7 cellular contexts compared by ENCODE assay signal in the genomic region with DNA sequence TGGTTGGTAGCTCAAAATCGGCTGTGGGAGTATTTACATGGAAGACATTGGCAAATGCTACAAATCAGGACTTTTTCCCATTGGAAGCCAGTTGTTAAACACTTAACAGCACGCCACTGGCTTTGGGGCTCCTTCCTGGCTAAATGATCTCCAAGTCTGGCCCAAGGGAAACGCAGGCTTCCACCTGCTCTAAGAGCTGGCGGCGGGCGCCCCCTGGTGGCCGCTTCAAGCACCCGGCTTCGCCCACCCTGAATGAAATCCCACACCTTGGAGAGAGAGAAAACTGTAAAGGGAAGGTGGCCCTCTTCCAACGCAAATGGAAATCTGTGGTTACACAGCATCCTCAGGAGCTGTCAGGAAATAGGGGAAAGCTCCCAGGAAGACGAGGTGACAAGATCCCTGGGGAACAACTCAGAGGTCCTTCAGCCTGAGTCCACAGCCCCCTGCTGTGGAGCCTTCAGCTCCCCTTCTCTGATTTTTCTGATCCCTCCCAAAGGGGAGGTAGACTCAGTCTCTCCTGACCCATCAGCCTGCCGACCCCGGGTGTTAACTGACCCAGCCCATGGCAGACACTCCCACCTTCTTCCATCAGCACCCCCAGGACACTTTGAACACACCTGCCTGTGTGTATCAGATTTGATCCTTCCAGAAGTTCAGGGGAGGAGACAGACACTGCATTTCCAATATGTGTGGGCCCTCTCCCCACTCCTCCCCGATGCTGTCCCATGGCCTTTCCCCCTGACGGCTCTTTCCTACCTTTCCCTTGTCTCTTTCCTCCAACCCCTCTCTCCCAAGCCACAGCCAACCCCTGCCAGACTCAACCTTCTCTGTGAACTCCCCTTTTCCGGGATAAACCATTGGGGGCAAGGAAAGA. TPM values are rescaled to one million over a fixed set of nuclear protein-coding genes. Genes with fewer than 3 reads are reported as not detected.
A peak's percentile ranks its signal among the peaks of the same experiment; 100 is the strongest.
DNase-seq lines count a peak whose midpoint lies in the region; ATAC-seq and TF ChIP-seq lines count a peak whose summit lies in the region.

No MANE protein-coding gene starts in this region.

- peaks cover 29% of the 10 kb centered on the region for H3K4me1 Mint-ChIP-seq in chondrocyte (ENCODE audit: low read depth)

- H3K27ac Mint-ChIP-seq in chondrocyte (ENCODE audit: unreplicated experiment), result peak overlapping the region; percentile 20

- in situ Hi-C loops in GM13977 (cut with MboI; ENCODE audit: low pct_unique_long_range_greater_than_20kb, low sequenced_read_pairs, unreplicated experiment), result loop anchor here (5.0 kb wide), 1 partner anchor 51 kb away; no protein-coding TSS in a partner anchor

- H3K9me3 Mint-ChIP-seq in chondrocyte (ENCODE audit: low read depth), result peaks cover 4% of the 10 kb centered on the region

- ATAC-seq in HG03354 (IDR thresholded peaks at IDR 0.05; ENCODE audit: poor library complexity, severe bottlenecking, unreplicated experiment), result peak; percentile 45

- no peaks in the 10 kb centered on the region for H3K27me3 Mint-ChIP-seq in chondrocyte (ENCODE audit: low read depth)

- DNase-seq in GM13977 (ENCODE audit: low spot score), result peak; percentile 74
- peak; percentile 36 for DNase-seq in NCI-H510A (lab: John Stamatoyannopoulos, UW)
- peak; percentile 63 to 71 for DNase-seq in activated CD4-positive, alpha-beta T cell treated with anti-CD3 and anti-CD28 coated beads for 24 hours (ENCODE audit: low read depth in 2 of 2)
- DNase-seq in chondrocyte (ENCODE audit: low spot score), result no peak
- peak; percentile 91 for DNase-seq in left kidney (ENCODE audit: low read depth, low spot score)
- DNase-seq in stimulated activated CD4-positive, alpha-beta T cell treated with anti-CD3 and anti-CD28 coated beads, Interleukin-4, amount 100 ng/mL, for 4 hours, result peak; percentile 67 to 81

- no peak overlapping the region for H3K4me3 Mint-ChIP-seq in chondrocyte (ENCODE audit: unreplicated experiment)

- peaks cover 3% of the 10 kb centered on the region for H3K36me3 Mint-ChIP-seq in chondrocyte (ENCODE audit: low read depth)

- TF ChIP-seq CTCF in GM13977 (IDR thresholded peaks at IDR 0.05; ENCODE audit: extremely low read depth, insufficient read depth, missing control alignments), result peak; percentile 91
- TF ChIP-seq CTCF in chondrocyte (IDR thresholded peaks at IDR 0.05), result peak; percentile 98

RNA-seq across cellular contexts. Expression of a gene that starts 15.4 kb away (rescaled TPM):
- 2.2 to 3.2 TPM (median 2.9 TPM) in 3 replicates for total RNA-seq in chondrocyte

RNA-seq across cellular contexts. Expression of a gene that starts 20.4 kb away (rescaled TPM):
- total RNA-seq in chondrocyte, result 46.7 to 122 TPM (median 48.3 TPM) in 3 replicates

RNA-seq across cellular contexts. Expression of a gene that starts 55.9 kb away (rescaled TPM):
- 84.8 to 102 TPM (median 87.8 TPM) in 3 replicates for total RNA-seq in chondrocyte

RNA-seq across cellular contexts. Expression of a gene that starts 57.3 kb away (rescaled TPM):
- total RNA-seq in chondrocyte, result 33.8 to 36.6 TPM (median 34.8 TPM) in 3 replicates
